ENCODE assay signal across 8 cellular contexts in genomic region chr5:181243521-181244307, GRCh38. TPM values are rescaled to one million over a fixed set of nuclear protein-coding genes. Genes with fewer than 3 reads are reported as not detected.
DNase-seq lines count a peak whose midpoint lies in the region; ATAC-seq and TF ChIP-seq lines count a peak whose summit lies in the region.

RACK1 (minus strand) TSS chr5:181243906; CDS start chr5:181243800, 106 bp downstream.

- H3K27me3 Mint-ChIP-seq in MCF 10A (ENCODE audit: insufficient read depth, unreplicated experiment), result no peaks in the 10 kb centered on the region

- no peaks in the 10 kb centered on the region for H3K9me3 Mint-ChIP-seq in MCF 10A (ENCODE audit: unreplicated experiment)

- POLR2A ChIA-PET in MCF 10A (lab: Yijun Ruan, JAX), result interaction anchor here (1.0 to 19.6 kb wide), 17 partner anchors 9 to 443 kb away, joined by 3 to 476 read pairs (median 7); partner anchors contain the start of genes TRIM41, TRIM52, TRIM7 and ZFP62

- peaks cover 48% of the 10 kb centered on the region for H3K4me1 Mint-ChIP-seq in MCF 10A (ENCODE audit: insufficient read depth, unreplicated experiment)

- peak; percentile 53 for ATAC-seq in GM18858 (IDR thresholded peaks at IDR 0.05; ENCODE audit: unreplicated experiment)
- ATAC-seq in HG03060 (IDR thresholded peaks at IDR 0.05; ENCODE audit: low read depth, unreplicated experiment), result peak; percentile 52

- BruUV-seq in MCF 10A (replicated peaks; lab: Mats Ljungman, UMichigan), result TSS peak; percentile 52

- peaks cover 57% of the 10 kb centered on the region for H3K36me3 Mint-ChIP-seq in MCF 10A (ENCODE audit: insufficient read depth, unreplicated experiment)

- H3K4me3 Mint-ChIP-seq in MCF 10A (ENCODE audit: unreplicated experiment), result peak within 1 kb of the TSS; percentile 99

- intact Hi-C loops in MCF 10A (cut with micrococcal nuclease), result loop anchor here (1.0 kb wide), 2 partner anchors 21 to 52 kb away; no protein-coding TSS in a partner anchor

- peak; percentile 86 for DNase-seq in T follicular helper cell (ENCODE audit: low read depth)
- DNase-seq in MCF 10A (ENCODE audit: unreplicated experiment), result peak; percentile 96
- peak; percentile 95 for DNase-seq in inferior parietal cortex (ENCODE audit: extremely low spot score)
- peak; percentile 82 to 86 (median 83) for DNase-seq in stimulated activated CD4-positive, alpha-beta T cell treated with anti-CD3 and anti-CD28 coated beads, Interleukin-12 subunit alpha, Interleukin-12 subunit beta, amount 100 ng/mL, for 48 hours (ENCODE audit: low read depth in 2 of 3, low spot score in 1 of 3)
- no peak for DNase-seq in NCI-H146 treated with DMSO at 0.1 percent for 48 hours (lab: John Stamatoyannopoulos, UW; ENCODE audit: unreplicated experiment)
- no peak for DNase-seq in hippocampal formation (lab: John Stamatoyannopoulos, UW)

- H3K27ac Mint-ChIP-seq in MCF 10A (ENCODE audit: low read depth, unreplicated experiment), result peak within 1 kb of the TSS; percentile 99

- no peak for TF ChIP-seq CTCF in MCF 10A (IDR thresholded peaks at IDR 0.05; ENCODE audit: unreplicated experiment)

- CTCF ChIA-PET in MCF 10A (lab: Yijun Ruan, JAX), result interaction anchor here (0.7 to 1.7 kb wide), 3 partner anchors 17 to 384 kb away, joined by 3 to 4 read pairs (median 4); no protein-coding TSS in a partner anchor

RNA-seq across cellular contexts. Expression of gene RACK1, which starts in this region (rescaled TPM):
- 2,995 and 4,050 TPM in 2 replicates for total RNA-seq in MCF 10A (2022)

Comparison
In these comparisons a context has a peak if more than half of its experiments do, and no peak if none do; other contexts are left out.
1. DNase-seq: peak in T follicular helper cell (single experiment), MCF 10A (single experiment), inferior parietal cortex (single experiment) and stimulated activated CD4-positive, alpha-beta T cell treated with anti-CD3 and anti-CD28 coated beads, Interleukin-12 subunit alpha, Interleukin-12 subunit beta, amount 100 ng/mL, for 48 hours (3 of 3); none in NCI-H146 treated with DMSO at 0.1 percent for 48 hours (single experiment) and hippocampal formation (0 of 2).